Comparison of ENCODE assay signal across 12 cellular contexts in genomic region chr12:55723516-55724225, GRCh38. TPM values are rescaled to one million over a fixed set of nuclear protein-coding genes. Genes with fewer than 3 reads are reported as not detected.
DNase-seq lines count a peak whose midpoint lies in the region; ATAC-seq, FAIRE-seq and TF ChIP-seq lines count a peak whose summit lies in the region.
"Had no signal": no experiment of that assay in that cellular context is flagged by ENCODE, and none has a peak within 500 bp of the region (broad histone marks: within the 10 kb centered on the region; RNA-seq: fewer than 3 reads in every experiment).

No MANE protein-coding gene starts in this region.

- 44% methylated on average over 10 of the region's 10 CpGs for WGBS in liver
- WGBS in stomach, 5 donors, result 19 to 55% (median 26%) methylated on average over 10 of the region's 10 CpGs
- WGBS in small intestine, 3 donors, result 46 to 52% (median 51%) methylated on average over 10 of the region's 10 CpGs

- H3K27me3 Mint-ChIP-seq in GM23338 (ENCODE audit: insufficient read depth, low read depth, poor library complexity) (peaks cover 14% of the 10 kb centered on the region), astrocyte (ENCODE audit: low read depth, unreplicated experiment) (no peaks in the 10 kb centered on the region)
- H3K27me3 Mint-ChIP-seq: stimulated activated naive CD8-positive, alpha-beta T cell treated with anti-CD3 and anti-CD28 coated beads, Interleukin-15, Interleukin-2, amounts not matched to agents 100 ng/mL and 50 ng/mL, for 24 hours; T-cell had no signal

- no peak overlapping the region for H3K27ac ChIP-seq in GM23338 (ENCODE audit: low read depth)
- H3K27ac ChIP-seq in astrocyte (ENCODE audit: low read depth, low read length), result no peak overlapping the region
- peak overlapping the region in 1 of 2 donors; percentile 29 for H3K27ac ChIP-seq in liver (ENCODE audit: low read depth in 1 of 2, low read length in 2 of 2)
- H3K27ac ChIP-seq in stomach, result peak overlapping the region; percentile 14 to 100 (median 89)
- no peak overlapping the region for H3K27ac ChIP-seq in small intestine (ENCODE audit: low read depth in 1 of 2, low read length in 1 of 2)
- H3K27ac ChIP-seq: prostate gland had no signal

- TF ChIP-seq CTCF in GM23338 (conservative IDR thresholded peaks at IDR 0.05; ENCODE audit: low read depth in 2 of 2) (no peak), astrocyte (IDR thresholded peaks at IDR 0.05; ENCODE audit: insufficient read depth, low read depth, low read length) (no peak), liver (IDR thresholded peaks at IDR 0.05; ENCODE audit: low read depth, low read length, missing input control) (no peak), stomach (IDR thresholded peaks at IDR 0.05) (no peak)

- H3K4me3 ChIP-seq in GM23338 (no peak overlapping the region), astrocyte (ENCODE audit: insufficient read depth, low read depth, low read length) (no peak overlapping the region), liver (ENCODE audit: low read depth in 1 of 3, low read length in 3 of 3) (no peak overlapping the region), stomach (no peak overlapping the region), small intestine (ENCODE audit: low read depth in 1 of 2, low read length in 2 of 2) (peak overlapping the region in 1 of 2 donors; percentile 10)
- H3K4me3 ChIP-seq: prostate gland had no signal

- H3K36me3 Mint-ChIP-seq in GM23338 (ENCODE audit: low read depth), result peaks cover 41% of the 10 kb centered on the region
- peaks cover 21% of the 10 kb centered on the region for H3K36me3 Mint-ChIP-seq in astrocyte (ENCODE audit: low read depth, unreplicated experiment)

- H3K9me3 ChIP-seq in astrocyte (ENCODE audit: insufficient read depth, low read depth, low read length) (no peaks in the 10 kb centered on the region), liver (ENCODE audit: control insufficient read depth in 4 of 4, low read length in 3 of 4) (no peaks in the 10 kb centered on the region), stomach (no peaks in the 10 kb centered on the region), small intestine (ENCODE audit: control insufficient read depth, low read depth) (no peaks in the 10 kb centered on the region)
- H3K9me3 ChIP-seq: prostate gland had no signal

- FAIRE-seq in astrocyte (lab: Jason Lieb, UNC) (no peak), small intestine (lab: Jason Lieb, UNC) (no peak)

- peak overlapping the region; percentile 67; the same call in 1 of the 2 replicates for H3K27ac Mint-ChIP-seq in GM23338
- peak overlapping the region; percentile 9 for H3K27ac Mint-ChIP-seq in astrocyte (ENCODE audit: unreplicated experiment)
- H3K27ac Mint-ChIP-seq: activated T-cell treated with anti-CD3 and anti-CD28 coated beads, Interleukin-2, amount 50 U/mL, for 72 hours; stimulated activated naive CD8-positive, alpha-beta T cell treated with anti-CD3 and anti-CD28 coated beads, Interleukin-15, Interleukin-2, amounts not matched to agents 100 ng/mL and 50 ng/mL, for 24 hours had no signal

- H3K9me2 ChIP-seq in GM23338 (ENCODE audit: insufficient read depth), result no peaks in the 10 kb centered on the region

- H3K4me2 ChIP-seq in GM23338 (no peak overlapping the region), astrocyte (ENCODE audit: low read length) (peak overlapping the region; percentile 4)

- H3K4me1 ChIP-seq in GM23338 (ENCODE audit: insufficient read depth) (peaks cover 20% of the 10 kb centered on the region), astrocyte (ENCODE audit: insufficient read depth, low read length) (peaks cover 57% of the 10 kb centered on the region), liver (ENCODE audit: control insufficient read depth in 4 of 4, insufficient read depth in 4 of 4, low read length in 3 of 4) (peaks cover 13 to 71% (median 51%) of the 10 kb centered on the region in 4 donors), stomach (peaks cover 81 to 91% (median 87%) of the 10 kb centered on the region in 4 donors), small intestine (ENCODE audit: control insufficient read depth in 2 of 2, insufficient read depth in 1 of 2, low read depth in 1 of 2, low read length in 1 of 2) (peaks cover 5 to 8% of the 10 kb centered on the region in 2 donors)

- H3K79me2 ChIP-seq in GM23338 (replicated peaks; ENCODE audit: insufficient read depth) (peaks cover 14% of the 10 kb centered on the region), astrocyte (ENCODE audit: insufficient read depth, low read length) (peaks cover 44% of the 10 kb centered on the region)

- H4K20me1 ChIP-seq in GM23338 (replicated peaks; ENCODE audit: insufficient read depth) (0 out of 2 replicates have a peak, but pooled peaks cover 6% of the 10 kb centered on the region), astrocyte (ENCODE audit: insufficient read depth, low read length) (peaks cover 62% of the 10 kb centered on the region)

- no peak overlapping the region for H3K9ac ChIP-seq in astrocyte (ENCODE audit: low read length)
- no peak overlapping the region for H3K9ac ChIP-seq in liver (ENCODE audit: low read depth in 1 of 2, low read length in 2 of 2)

- no peak overlapping the region for H3K4me3 Mint-ChIP-seq in GM23338
- peak overlapping the region; percentile 60 for H3K4me3 Mint-ChIP-seq in astrocyte (ENCODE audit: unreplicated experiment)
- H3K4me3 Mint-ChIP-seq: activated T-cell treated with anti-CD3 and anti-CD28 coated beads, Interleukin-2, amount 50 U/mL, for 72 hours; stimulated activated naive CD8-positive, alpha-beta T cell treated with anti-CD3 and anti-CD28 coated beads, Interleukin-15, Interleukin-2, amounts not matched to agents 100 ng/mL and 50 ng/mL, for 24 hours; T-cell had no signal

- H3K36me3 ChIP-seq in GM23338 (ENCODE audit: insufficient read depth) (peaks cover 8% of the 10 kb centered on the region; the same call in 1 of the 2 replicates), astrocyte (ENCODE audit: insufficient read depth, low read length) (peaks cover 29% of the 10 kb centered on the region), liver (ENCODE audit: control insufficient read depth in 4 of 4, insufficient read depth in 3 of 4, low read depth in 1 of 4, low read length in 3 of 4) (peaks cover 0 to 17% (median 9%) of the 10 kb centered on the region in 4 donors), stomach (peaks cover 31 to 60% (median 40%) of the 10 kb centered on the region in 4 donors), small intestine (ENCODE audit: control insufficient read depth in 2 of 2, insufficient read depth in 2 of 2, low read length in 2 of 2) (peaks cover 5 to 14% of the 10 kb centered on the region in 2 donors)
- H3K36me3 ChIP-seq: prostate gland had no signal

- H3K27me3 ChIP-seq in GM23338 (ENCODE audit: insufficient read depth) (no peaks in the 10 kb centered on the region), astrocyte (ENCODE audit: insufficient read depth, low read length) (no peaks in the 10 kb centered on the region), liver (ENCODE audit: control insufficient read depth in 4 of 4, insufficient read depth in 4 of 4, low read length in 3 of 4) (no peaks in the 10 kb centered on the region), stomach (no peaks in the 10 kb centered on the region), small intestine (ENCODE audit: control insufficient read depth in 2 of 2, insufficient read depth in 2 of 2, low read length in 2 of 2) (no peaks in the 10 kb centered on the region)

- H3K4me1 Mint-ChIP-seq in GM23338, result peaks cover 34% of the 10 kb centered on the region
- H3K4me1 Mint-ChIP-seq in astrocyte (ENCODE audit: low read depth, unreplicated experiment), result peaks cover 36% of the 10 kb centered on the region

- no peak for TF ChIP-seq RAD21 in liver (IDR thresholded peaks at IDR 0.05)

- ATAC-seq in GM23338 (no peak), HG03175 (IDR thresholded peaks at IDR 0.05; ENCODE audit: unreplicated experiment) (no peak)

- H2AFZ ChIP-seq in GM23338, result no peak overlapping the region
- no peak overlapping the region for H2AFZ ChIP-seq in astrocyte (ENCODE audit: low read depth, low read length)

- DNase-seq in GM23338 (ENCODE audit: low spot score) (no peak), astrocyte (ENCODE audit: low read depth) (no peak), stomach (no peak), small intestine (no peak), NOMO-1 treated with dmso at 0.1 percent for 144 hours (lab: John Stamatoyannopoulos, UW; ENCODE audit: unreplicated experiment) (no peak), NOMO-1 (lab: John Stamatoyannopoulos, UW; ENCODE audit: unreplicated experiment in 2 of 2) (no peak)

- no peak for TF ChIP-seq EP300 in stomach (IDR thresholded peaks at IDR 0.05)

- intact Hi-C loops in stomach (cut with DNase I; ENCODE audit: low total_unique reads), result no loop called here

- peaks cover 8% of the 10 kb centered on the region; the same call in 1 of the 2 replicates for H3F3A ChIP-seq in GM23338 (replicated peaks; ENCODE audit: low read depth)

- H3K9me3 Mint-ChIP-seq in GM23338 (no peaks in the 10 kb centered on the region), astrocyte (ENCODE audit: unreplicated experiment) (no peaks in the 10 kb centered on the region)
- H3K9me3 Mint-ChIP-seq: activated T-cell treated with anti-CD3 and anti-CD28 coated beads, Interleukin-2, amount 50 U/mL, for 72 hours; stimulated activated naive CD8-positive, alpha-beta T cell treated with anti-CD3 and anti-CD28 coated beads, Interleukin-15, Interleukin-2, amounts not matched to agents 100 ng/mL and 50 ng/mL, for 24 hours; T-cell had no signal

- no peak for TF ChIP-seq POLR2A in stomach (IDR thresholded peaks at IDR 0.05)

RNA-seq across cellular contexts. Expression of gene RDH5, which starts 3.5 kb away (rescaled TPM):
- 1.7 and 7.5 TPM in 2 replicates for total RNA-seq in GM23338 (2014; rRNA removed; shearing (Covaris generic))
- polyA plus RNA-seq in GM23338 (2016; fragmentation: Nextera tagmentation; extraction: Ambion mirVana) (3.9 and 5.4 TPM in 2 replicates), liver (10 to 100 TPM; 36.6 to 61.7 TPM), stomach (10 to 100 TPM in 1 of 3 donors, 1 to 10 TPM in 2; 3.2 to 10.3 (median 9.7) TPM), small intestine (10 to 100 TPM; 19.2 to 79.8 (median 44.0) TPM)
- total RNA-seq in astrocyte (1.4 and 2.1 TPM in 2 replicates), liver (10 to 100 TPM in 1 of 2 donors, 1 to 10 TPM in 1; 9.2 to 21.8 TPM), stomach (10 to 100 TPM in 3 of 5 donors, 1 to 10 TPM in 2; 4.0 to 41.2 (median 19.3) TPM)

RNA-seq across cellular contexts. Expression of gene CD63, which starts 5.1 kb away (rescaled TPM):
- total RNA-seq in GM23338 (2014; rRNA removed; shearing (Covaris generic)), result 294 and 307 TPM in 2 replicates
- 670 and 685 TPM in 2 replicates for polyA plus RNA-seq in GM23338 (2016; fragmentation: Nextera tagmentation; extraction: Ambion mirVana)
- total RNA-seq in astrocyte, result 965 and 1,014 TPM in 2 replicates
- 100 to 1,000 TPM; 185 to 373 TPM for total RNA-seq in liver
- 100 to 1,000 TPM; 328 to 348 TPM for polyA plus RNA-seq in liver
- total RNA-seq in stomach, result 1,000 to 10,000 TPM in 1 of 5 donors, 100 to 1,000 TPM in 3, 10 to 100 TPM in 1; 71.2 to 1,329 (median 399) TPM
- polyA plus RNA-seq in stomach, result 100 to 1,000 TPM; 455 to 899 (median 803) TPM
- polyA plus RNA-seq in small intestine, result 100 to 1,000 TPM; 561 to 710 (median 694) TPM

RNA-seq across cellular contexts. Expression of gene BLOC1S1, which starts 7.8 kb away (rescaled TPM):
- total RNA-seq in GM23338 (2014; rRNA removed; shearing (Covaris generic)), result 52.3 and 68.3 TPM in 2 replicates
- polyA plus RNA-seq in GM23338 (2016; fragmentation: Nextera tagmentation; extraction: Ambion mirVana) (174 and 198 TPM in 2 replicates), liver (100 to 1,000 TPM; 150 TPM), stomach (100 to 1,000 TPM; 349 to 451 (median 411) TPM), small intestine (100 to 1,000 TPM; 291 to 688 (median 576) TPM)
- total RNA-seq in astrocyte (49.2 and 51.0 TPM in 2 replicates), liver (10 to 100 TPM; 43.7 to 79.6 TPM), stomach (100 to 1,000 TPM in 3 of 5 donors, 10 to 100 TPM in 2; 12.8 to 392 (median 114) TPM)

RNA-seq across cellular contexts. Expression of gene ITGA7, which starts 16.0 kb away (rescaled TPM):
- 45.3 and 49.1 TPM in 2 replicates for total RNA-seq in GM23338 (2014; rRNA removed; shearing (Covaris generic))
- polyA plus RNA-seq in GM23338 (2016; fragmentation: Nextera tagmentation; extraction: Ambion mirVana) (17.4 and 20.0 TPM in 2 replicates), liver (1 to 10 TPM; 2.8 to 4.9 TPM), stomach (10 to 100 TPM in 1 of 3 donors, 1 to 10 TPM in 2; 3.5 to 40.6 (median 5.8) TPM), small intestine (10 to 100 TPM in 2 of 3 donors, 1 to 10 TPM in 1; 6.3 to 81.6 (median 24.4) TPM)
- total RNA-seq in astrocyte (20.4 and 26.5 TPM in 2 replicates), liver (1 to 10 TPM in 1 of 2 donors, under 1 TPM in 1; 0.98 to 3.8 TPM), stomach (100 to 1,000 TPM in 1 of 5 donors, 10 to 100 TPM in 4; 10.3 to 188 (median 58.0) TPM)

RNA-seq across cellular contexts. Expression of gene GDF11, which starts 19.3 kb away (rescaled TPM):
- total RNA-seq in GM23338 (2014; rRNA removed; shearing (Covaris generic)), result 12.5 and 12.6 TPM in 2 replicates
- 3.7 and 3.8 TPM in 2 replicates for polyA plus RNA-seq in GM23338 (2016; fragmentation: Nextera tagmentation; extraction: Ambion mirVana)
- total RNA-seq in astrocyte, result 25.3 and 28.9 TPM in 2 replicates
- 1 to 10 TPM in 1 of 2 donors, under 1 TPM in 1; 0.84 to 5.0 TPM for total RNA-seq in liver
- under 1 TPM; 0.40 to 0.55 TPM for polyA plus RNA-seq in liver
- total RNA-seq in stomach, result 1 to 10 TPM in 3 of 5 donors, under 1 TPM in 2; 0.29 to 4.6 (median 1.7) TPM
- 1 to 10 TPM; 1.1 to 6.5 (median 3.5) TPM for polyA plus RNA-seq in stomach
- 1 to 10 TPM in 2 of 3 donors, under 1 TPM in 1; 0.22 to 2.7 (median 2.2) TPM for polyA plus RNA-seq in small intestine

Comparison
In these comparisons a context has a peak if more than half of its experiments do, and no peak if none do; other contexts are left out.
1. H3K27ac ChIP-seq: peak in stomach (5 of 5); none in GM23338 (single experiment), astrocyte (single experiment) and small intestine (0 of 2).